In genomic region chr5:170182461-170182860, GRCh38 we compare ENCODE assay signal across 17 cellular contexts. TPM values are rescaled to one million over a fixed set of nuclear protein-coding genes. Genes with fewer than 3 reads are reported as not detected.
DNase-seq lines count a peak whose midpoint lies in the region; ATAC-seq and TF ChIP-seq lines count a peak whose summit lies in the region.
"Had no signal": no experiment of that assay in that cellular context is flagged by ENCODE, and none has a peak within 500 bp of the region (broad histone marks: within the 10 kb centered on the region; RNA-seq: fewer than 3 reads in every experiment).

No MANE protein-coding gene starts in this region.

- H3K27me3 ChIP-seq in Panc1 (ENCODE audit: control insufficient read depth, insufficient read depth, low read length) (no peaks in the 10 kb centered on the region), neural cell (ENCODE audit: insufficient read depth, low read depth, low read length) (no peaks in the 10 kb centered on the region), stomach (no peaks in the 10 kb centered on the region), breast epithelium (no peaks in the 10 kb centered on the region)
- H3K27me3 ChIP-seq: BE2C had no signal

- H3K36me3 ChIP-seq in Panc1 (ENCODE audit: control insufficient read depth, insufficient read depth, low read length) (no peaks in the 10 kb centered on the region), neural cell (ENCODE audit: insufficient read depth, low read length) (no peaks in the 10 kb centered on the region), stomach (no peaks in the 10 kb centered on the region), breast epithelium (no peaks in the 10 kb centered on the region)
- H3K36me3 ChIP-seq: BE2C had no signal

- no peak for TF ChIP-seq RAD21 in neural cell (conservative IDR thresholded peaks at IDR 0.05)

- no peak overlapping the region for H3K4me3 ChIP-seq in Panc1 (ENCODE audit: low read depth in 2 of 2, low read length in 2 of 2)
- no peak overlapping the region for H3K4me3 ChIP-seq in neural cell (ENCODE audit: low read length)
- no peak overlapping the region for H3K4me3 ChIP-seq in stomach
- no peak overlapping the region for H3K4me3 ChIP-seq in breast epithelium
- H3K4me3 ChIP-seq: A549 had no signal

- CTCF ChIA-PET in Panc1 (lab: Charles Lee), result interaction anchor here (0.6 to 2.0 kb wide), 6 partner anchors 18 to 202 kb away, joined by 3 to 8 read pairs (median 4); partner anchors contain the start of gene INSYN2B

- H4K20me1 ChIP-seq in neural cell (ENCODE audit: insufficient read depth), result no peaks in the 10 kb centered on the region

- peak overlapping the region; percentile 80 for H3K27ac ChIP-seq in Panc1 (ENCODE audit: low read length)
- no peak overlapping the region for H3K27ac ChIP-seq in neural cell (ENCODE audit: low read length)
- no peak overlapping the region for H3K27ac ChIP-seq in stomach
- H3K27ac ChIP-seq in breast epithelium, result no peak overlapping the region
- H3K27ac ChIP-seq: C4-2B, HL-60 had no signal

- TF ChIP-seq EP300 in neural cell (conservative IDR thresholded peaks at IDR 0.05; ENCODE audit: poor library complexity, severe bottlenecking) (no peak), stomach (IDR thresholded peaks at IDR 0.05) (no peak)

- DNase-seq in NCI-H526 (lab: John Stamatoyannopoulos, UW) (peak; percentile 86 to 90), Panc1 (ENCODE audit: low read depth, low spot score) (no peak), left cardiac atrium (no peak), stomach (no peak), SKM-1 (lab: John Stamatoyannopoulos, UW; ENCODE audit: unreplicated experiment) (no peak), breast epithelium (ENCODE audit: low spot score in 2 of 2) (no peak)
- DNase-seq: CD4-positive, alpha-beta memory T cell; DND-41; GDM1; GOT3; H9 had no signal

- no peak overlapping the region for H2AFZ ChIP-seq in neural cell (ENCODE audit: low read depth, low read length)

- no peak for TF ChIP-seq CTCF in Panc1 (IDR thresholded peaks at IDR 0.05)
- no peak for TF ChIP-seq CTCF in neural cell (IDR thresholded peaks at IDR 0.05; ENCODE audit: poor library complexity, severe bottlenecking)
- TF ChIP-seq CTCF in stomach (IDR thresholded peaks at IDR 0.05), result no peak
- no peak for TF ChIP-seq CTCF in breast epithelium (IDR thresholded peaks at IDR 0.05)

- no peak for TF ChIP-seq POLR2A in stomach (IDR thresholded peaks at IDR 0.05)
- TF ChIP-seq POLR2A in breast epithelium (IDR thresholded peaks at IDR 0.05), result no peak

- peak overlapping the region; percentile 14 for H3K4me2 ChIP-seq in neural cell (ENCODE audit: low read length)
- H3K4me2 ChIP-seq: A549 had no signal

- in situ Hi-C loops in Panc1 (cut with HindIII; ENCODE audit: low pct_unique_long_range_greater_than_20kb, low sequenced_read_pairs), result no loop called here

- intact Hi-C loops in Panc1 (cut with micrococcal nuclease; ENCODE audit: unreplicated experiment), result no loop called here
- intact Hi-C loops in left cardiac atrium (cut with DNase I), result no loop called here
- intact Hi-C loops in stomach (cut with DNase I; ENCODE audit: low total_unique reads), result no loop called here
- intact Hi-C loops in breast epithelium (cut with DNase I; ENCODE audit: low total_unique reads), result no loop called here

- H3K79me2 ChIP-seq in neural cell (replicated peaks; ENCODE audit: insufficient read depth, low read length), result no peaks in the 10 kb centered on the region

- BruUV-seq in Panc1 (replicated peaks; lab: Mats Ljungman, UMichigan), result no TSS peak

- H3K9me3 ChIP-seq in Panc1 (ENCODE audit: control insufficient read depth, insufficient read depth, low read depth, low read length) (no peaks in the 10 kb centered on the region), neural cell (ENCODE audit: low read length) (no peaks in the 10 kb centered on the region), stomach (no peaks in the 10 kb centered on the region), breast epithelium (no peaks in the 10 kb centered on the region)
- H3K9me3 ChIP-seq: A549, BE2C had no signal

- ATAC-seq in Panc1, result no peak
- ATAC-seq in left cardiac atrium, result no peak
- ATAC-seq: A549 had no signal

- no peaks in the 10 kb centered on the region for H3F3A ChIP-seq in neural cell (ENCODE audit: insufficient read depth, low read length, poor library complexity, severe bottlenecking)

- H3K4me1 ChIP-seq in Panc1 (ENCODE audit: control insufficient read depth, insufficient read depth, low read length) (peaks cover 50% of the 10 kb centered on the region), stomach (no peaks in the 10 kb centered on the region), breast epithelium (no peaks in the 10 kb centered on the region)
- H3K4me1 ChIP-seq: A549, BE2C had no signal

- POLR2A ChIA-PET in Panc1 (lab: Charles Lee), result interaction anchor here (0.6 to 0.7 kb wide), 2 partner anchors 31 to 83 kb away, joined by 3 read pairs; no protein-coding TSS in a partner anchor

- no peak overlapping the region for H3K9ac ChIP-seq in neural cell (ENCODE audit: low read length)

- WGBS in stomach, 5 donors, result 58 to 68% (median 63%) methylated on average over 8 of the region's 8 CpGs

- H3K9me2 ChIP-seq in neural cell (ENCODE audit: insufficient read depth, low read length), result no peaks in the 10 kb centered on the region

TF ChIP-seq in neural cell, 6 proteins besides CTCF, POLR2A, EP300 and RAD21:
- no peak for TF ChIP-seq MXI1 (conservative IDR thresholded peaks at IDR 0.05; ENCODE audit: poor library complexity, severe bottlenecking)
- TF ChIP-seq POLR2AphosphoS5 (IDR thresholded peaks at IDR 0.05), result no peak
- no peak for TF ChIP-seq TAF1 (IDR thresholded peaks at IDR 0.05; ENCODE audit: low read depth)
- no peak for TF ChIP-seq REST (IDR thresholded peaks at IDR 0.05; ENCODE audit: borderline replicate concordance)
- TF ChIP-seq EZH2 (IDR thresholded peaks at IDR 0.05; ENCODE audit: borderline replicate concordance, insufficient read depth, low read length, poor library complexity, severe bottlenecking), result no peak
- TF ChIP-seq SMC3 (conservative IDR thresholded peaks at IDR 0.05; ENCODE audit: poor library complexity), result no peak

RNA-seq across cellular contexts. Expression of gene C5orf58, which starts 50.3 kb away (rescaled TPM):
- total RNA-seq in Panc1 (2021; ENCODE audit: unreplicated experiment), result 0.15 TPM
- not detected for polyA plus RNA-seq in Panc1 (2012; ENCODE audit: insufficient read length)
- polyA plus RNA-seq in neural cell, result not detected in 2 replicates
- not detected in 2 replicates for polyA minus RNA-seq in neural cell
- not detected for total RNA-seq in left cardiac atrium
- total RNA-seq in stomach, result under 1 TPM in 1 of 5 donors, not detected in 4; 0.43 TPM
- 1 to 10 TPM in 1 of 3 donors, not detected in 2; 4.6 TPM for polyA plus RNA-seq in stomach
- under 1 TPM in 2 of 3 donors, not detected in 1; 0.15 to 0.80 TPM for total RNA-seq in breast epithelium
- total RNA-seq: CD4-positive, alpha-beta memory T cell had no signal
- polyA plus RNA-seq: A549, AG04450 had no signal

Comparison
In these comparisons a context has a peak if more than half of its experiments do, and no peak if none do; other contexts are left out.
1. DNase-seq: peak in NCI-H526 (2 of 2); none in Panc1 (single experiment), left cardiac atrium (single experiment), stomach (single experiment), SKM-1 (single experiment) and breast epithelium (0 of 2).